18 cellular contexts compared by ENCODE assay signal in genomic region chr14:44404599-44405349, GRCh38.
"Had no signal": no experiment of that assay in that cellular context is flagged by ENCODE, and none has a peak within 500 bp of the region (broad histone marks: within the 10 kb centered on the region; RNA-seq: fewer than 3 reads in every experiment).

No MANE protein-coding gene starts in this region.

- H3K4me3 Mint-ChIP-seq: activated CD8-positive, alpha-beta memory T cell treated with anti-CD3 and anti-CD28 coated beads, Interleukin-2, amount 10 ng/mL, durations not matched to agents 7 days and 5 days; activated naive CD4-positive, alpha-beta T cell treated with anti-CD3 and anti-CD28 coated beads, Interleukin-2, amount 50 U/mL, for 24 hours; activated T-cell treated with anti-CD3 and anti-CD28 coated beads, Interleukin-2, amount 50 U/mL, for 24 hours; dendritic cell treated with granulocyte-macrophage colony-stimulating factor and Interleukin-4, amounts not matched to agents 40 ng/mL and 50 ng/mL, for 4 days; effector memory CD8-positive, alpha-beta T cell; nephron had no signal

- H3K4me1 Mint-ChIP-seq: activated CD8-positive, alpha-beta memory T cell treated with anti-CD3 and anti-CD28 coated beads, Interleukin-2, amount 10 ng/mL, durations not matched to agents 7 days and 5 days; activated naive CD4-positive, alpha-beta T cell treated with anti-CD3 and anti-CD28 coated beads, Interleukin-2, amount 50 U/mL, for 24 hours had no signal

- H3K27me3 Mint-ChIP-seq: activated CD8-positive, alpha-beta memory T cell treated with anti-CD3 and anti-CD28 coated beads, Interleukin-2, amount 10 ng/mL, durations not matched to agents 7 days and 5 days; activated naive CD4-positive, alpha-beta T cell treated with anti-CD3 and anti-CD28 coated beads, Interleukin-2, amount 50 U/mL, for 24 hours; activated T-cell treated with anti-CD3 and anti-CD28 coated beads, Interleukin-2, amount 50 U/mL, for 24 hours; brain; dendritic cell treated with granulocyte-macrophage colony-stimulating factor and Interleukin-4, amounts not matched to agents 40 ng/mL and 50 ng/mL, for 4 days; effector memory CD8-positive, alpha-beta T cell had no signal

- H3K27me3 ChIP-seq: foreskin keratinocyte, sigmoid colon had no signal

- H3K36me3 Mint-ChIP-seq: activated CD8-positive, alpha-beta memory T cell treated with anti-CD3 and anti-CD28 coated beads, Interleukin-2, amount 10 ng/mL, durations not matched to agents 7 days and 5 days; activated naive CD4-positive, alpha-beta T cell treated with anti-CD3 and anti-CD28 coated beads, Interleukin-2, amount 50 U/mL, for 24 hours; brain had no signal

- H3K9me3 ChIP-seq: prostate gland, sigmoid colon had no signal

- H3K4me1 ChIP-seq: foreskin keratinocyte, prostate gland, sigmoid colon had no signal

- DNase-seq: activated CD4-positive, alpha-beta T cell treated with anti-CD3 and anti-CD28 coated beads, Interleukin-2, amount 50 U/mL, for 4 hours; activated CD8-positive, alpha-beta memory T cell treated with anti-CD3 and anti-CD28 coated beads, Interleukin-2, amount 10 ng/mL, durations not matched to agents 7 days and 5 days; activated effector memory CD4-positive, alpha-beta T cell treated with Interleukin-2 at 50 U/mL for 16 hours; activated T-cell treated with anti-CD3 and anti-CD28 coated beads, Interleukin-2, amount 50 U/mL, for 24 hours; cerebellar nuclear complex; effector memory CD8-positive, alpha-beta T cell; left cardiac atrium; sigmoid colon; stimulated activated CD4-positive, alpha-beta T cell treated with anti-CD3 and anti-CD28 coated beads, Interleukin-2, amount 100 ng/mL, for 48 hours; stimulated activated naive CD4-positive, alpha-beta T cell treated with Interleukin-2 at 50 U/mL for 16 hours; T-helper 2 cell had no signal

- H3K9me3 Mint-ChIP-seq: dendritic cell treated with granulocyte-macrophage colony-stimulating factor and Interleukin-4, amounts not matched to agents 40 ng/mL and 50 ng/mL, for 4 days; nephron had no signal

- H3K4me3 ChIP-seq: prostate gland, sigmoid colon had no signal

- H3K36me3 ChIP-seq: prostate gland, sigmoid colon had no signal

- ATAC-seq: activated CD4-positive, CD25-positive, alpha-beta regulatory T cell treated with anti-CD3 and anti-CD28 coated beads, Interleukin-2, amount 50 U/mL, for 24 hours; activated CD8-positive, alpha-beta memory T cell treated with anti-CD3 and anti-CD28 coated beads, Interleukin-2, amount 10 ng/mL, durations not matched to agents 7 days and 5 days; effector memory CD8-positive, alpha-beta T cell; foreskin keratinocyte had no signal

- H3K27ac ChIP-seq: foreskin keratinocyte, prostate gland, sigmoid colon had no signal

- H3K27ac Mint-ChIP-seq: activated CD8-positive, alpha-beta memory T cell treated with anti-CD3 and anti-CD28 coated beads, Interleukin-2, amount 10 ng/mL, durations not matched to agents 7 days and 5 days; activated naive CD4-positive, alpha-beta T cell treated with anti-CD3 and anti-CD28 coated beads, Interleukin-2, amount 50 U/mL, for 24 hours; activated T-cell treated with anti-CD3 and anti-CD28 coated beads, Interleukin-2, amount 50 U/mL, for 24 hours; dendritic cell treated with granulocyte-macrophage colony-stimulating factor and Interleukin-4, amounts not matched to agents 40 ng/mL and 50 ng/mL, for 4 days; effector memory CD8-positive, alpha-beta T cell had no signal
